ENCODE assay signal across 20 cellular contexts in the genomic region with DNA sequence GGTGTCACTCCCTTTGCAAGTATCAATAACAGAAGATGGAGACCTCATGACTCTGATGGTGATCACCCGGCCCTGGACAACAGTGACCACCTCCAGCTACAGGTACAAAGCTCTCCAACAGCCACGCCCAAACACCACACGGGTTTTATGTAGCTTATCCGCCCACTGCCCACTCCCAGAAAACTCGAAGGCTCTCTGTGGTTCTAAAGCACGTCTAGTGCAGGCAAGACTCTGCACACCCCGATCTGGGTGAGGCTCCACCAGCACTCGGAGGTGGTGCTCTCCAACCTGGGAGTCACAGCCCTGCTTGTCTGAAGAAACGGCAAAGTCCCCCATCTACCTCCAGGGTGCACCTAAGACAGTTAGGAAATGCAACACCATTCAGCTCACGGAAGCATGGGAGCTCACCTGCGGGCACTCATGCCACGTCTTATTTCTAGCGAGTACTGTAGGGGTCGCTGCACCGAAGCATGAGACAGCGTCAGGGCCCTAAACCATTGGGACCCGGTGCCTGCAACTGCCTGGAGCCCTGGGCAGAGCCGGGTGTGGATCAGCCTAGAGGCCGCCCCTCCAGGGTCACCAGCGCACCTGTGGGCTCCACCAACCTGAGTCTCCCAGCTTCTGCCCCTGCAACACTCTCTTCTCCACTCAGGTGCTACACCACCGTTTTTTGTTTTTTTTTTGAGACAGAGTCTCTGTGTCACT. TPM values are rescaled to one million over a fixed set of nuclear protein-coding genes. Genes with fewer than 3 reads are reported as not detected.
DNase-seq lines count a peak whose midpoint lies in the region; ATAC-seq and TF ChIP-seq lines count a peak whose summit lies in the region.
"Had no signal": no experiment of that assay in that cellular context is flagged by ENCODE, and none has a peak within 500 bp of the region (broad histone marks: within the 10 kb centered on the region; RNA-seq: fewer than 3 reads in every experiment).

No MANE protein-coding gene starts in this region.

- no peak overlapping the region for H2BK120ac ChIP-seq in neuronal stem cell (ENCODE audit: low read depth, low read length)

- POLR2A ChIA-PET in Caco-2 (lab: Charles Lee) (no interaction called here), Panc1 (lab: Charles Lee) (no interaction called here)

- no peak overlapping the region for H2BK5ac ChIP-seq in neuronal stem cell (ENCODE audit: low read length)

- no TSS peak for BruUV-seq in Caco-2 (replicated peaks; lab: Mats Ljungman, UMichigan)
- BruUV-seq in Panc1 (replicated peaks; lab: Mats Ljungman, UMichigan): no TSS peak

- H3K36me3 ChIP-seq in Caco-2 (ENCODE audit: control insufficient read depth, insufficient read depth, low read length) (no peaks in the 10 kb centered on the region), Panc1 (ENCODE audit: control insufficient read depth, insufficient read depth, low read length) (no peaks in the 10 kb centered on the region), esophagus squamous epithelium (no peaks in the 10 kb centered on the region), neuronal stem cell (replicated peaks in 1 of 2; ENCODE audit: control insufficient read depth in 2 of 2, insufficient read depth in 2 of 2, low read length in 2 of 2) (no peaks in the 10 kb centered on the region)
- H3K36me3 ChIP-seq: MG63, SJCRH30 had no signal

- H3K23ac ChIP-seq in neuronal stem cell (ENCODE audit: low read depth, low read length, poor library complexity): no peak overlapping the region

- H3K9me3 Mint-ChIP-seq in Caco-2 (ENCODE audit: unreplicated experiment): peaks cover 20% of the 10 kb centered on the region

- DNase-seq in Caco-2 (peak in 1 of 2 experiments; percentile 19), Panc1 (ENCODE audit: low read depth, low spot score) (no peak), esophagus squamous epithelium (lab: John Stamatoyannopoulos, UW) (no peak), neuronal stem cell (ENCODE audit: low spot score) (no peak), 8988T (no peak), SHP77 (lab: John Stamatoyannopoulos, UW) (no peak), epidermal melanocyte (ENCODE audit: insufficient read length, low spot score) (no peak), KG1 (lab: John Stamatoyannopoulos, UW) (no peak)
- DNase-seq: DMS53, MG63, NCI-H1105 treated with DMSO at 0.1 percent for 48 hours, NCI-H146, NCI-H1930, NCI-H2107, NCI-H446 treated with DMSO at 0.1 percent for 48 hours, NCI-H526 treated with DMSO at 0.1 percent for 48 hours, SJCRH30 had no signal

- TF ChIP-seq CTCF in Caco-2 (IDR thresholded peaks at IDR 0.05; ENCODE audit: insufficient read depth in 1 of 2, low read depth in 1 of 2, low read length in 1 of 2, severe bottlenecking in 1 of 2, unreplicated experiment in 1 of 2) (no peak), Panc1 (IDR thresholded peaks at IDR 0.05) (no peak), esophagus squamous epithelium (IDR thresholded peaks at IDR 0.05) (no peak)

- peak overlapping the region; percentile 77; the same call in 1 of the 2 replicates for H3K27ac ChIP-seq in Panc1 (ENCODE audit: low read length)
- peak overlapping the region in 3 of 4 donors; percentile 77 to 85 (median 82) for H3K27ac ChIP-seq in esophagus squamous epithelium
- no peak overlapping the region for H3K27ac ChIP-seq in neuronal stem cell (replicated peaks; ENCODE audit: low read length)
- H3K27ac ChIP-seq: SJCRH30 had no signal

- no peak overlapping the region for H4K8ac ChIP-seq in neuronal stem cell (ENCODE audit: low read depth, low read length)

- CTCF ChIA-PET in Caco-2 (lab: Charles Lee) (no interaction called here), Panc1 (lab: Charles Lee) (interaction anchor here (1.8 kb wide), 1 partner anchor 58 kb away, joined by 7 read pairs; the partner anchor contains the start of gene ZNF354A)

- H3K14ac ChIP-seq in neuronal stem cell (ENCODE audit: low read length): peak overlapping the region; percentile 28

- no peaks in the 10 kb centered on the region for H3K79me1 ChIP-seq in neuronal stem cell (ENCODE audit: low read depth, low read length)

- H3K4me2 ChIP-seq in neuronal stem cell (ENCODE audit: insufficient read depth, low read length, poor library complexity, severe bottlenecking): no peak overlapping the region

- in situ Hi-C loops in Panc1 (cut with HindIII; ENCODE audit: low pct_unique_long_range_greater_than_20kb, low sequenced_read_pairs): no loop called here

- H3K27me3 ChIP-seq in Caco-2 (replicated peaks; ENCODE audit: control insufficient read depth, insufficient read depth, low read length) (no peaks in the 10 kb centered on the region), Panc1 (ENCODE audit: control insufficient read depth, insufficient read depth, low read length) (no peaks in the 10 kb centered on the region), esophagus squamous epithelium (no peaks in the 10 kb centered on the region), neuronal stem cell (ENCODE audit: control insufficient read depth in 3 of 3, insufficient read depth in 3 of 3, low read depth in 1 of 3, low read length in 3 of 3) (no peaks in the 10 kb centered on the region)
- H3K27me3 ChIP-seq: MG63, SJCRH30 had no signal

- H3K9me3 ChIP-seq in Caco-2 (no peaks in the 10 kb centered on the region; the same call in 1 of the 2 replicates), Panc1 (ENCODE audit: control insufficient read depth, insufficient read depth, low read depth, low read length) (no peaks in the 10 kb centered on the region), esophagus squamous epithelium (no peaks in the 10 kb centered on the region), neuronal stem cell (replicated peaks in 1 of 2; ENCODE audit: control insufficient read depth in 2 of 2, insufficient read depth in 1 of 2, low read depth in 1 of 2, low read length in 2 of 2) (peaks cover 0 to 32% of the 10 kb centered on the region in 2 donors)
- H3K9me3 ChIP-seq: MG63, SJCRH30 had no signal

- TF ChIP-seq POLR2A in esophagus squamous epithelium (IDR thresholded peaks at IDR 0.05): no peak

- H4K91ac ChIP-seq in neuronal stem cell (ENCODE audit: low read depth, low read length, poor library complexity): no peak overlapping the region

- no peak overlapping the region for H3K4me3 Mint-ChIP-seq in Caco-2 (ENCODE audit: unreplicated experiment)

- H3K4me3 ChIP-seq in Caco-2 (ENCODE audit: low read depth, low read length) (no peak overlapping the region), Panc1 (ENCODE audit: low read depth in 2 of 2, low read length in 2 of 2) (no peak overlapping the region), esophagus squamous epithelium (no peak overlapping the region), neuronal stem cell (ENCODE audit: low read length in 2 of 2) (no peak overlapping the region)
- H3K4me3 ChIP-seq: K562, MG63, SJCRH30 had no signal

- no peak for ATAC-seq in Panc1
- ATAC-seq: HepG2, K562, SK-N-SH treated with all-trans-retinoic acid at 6 μM for 48 hours had no signal

- no peaks in the 10 kb centered on the region for H3K27me3 Mint-ChIP-seq in Caco-2 (ENCODE audit: insufficient read depth, unreplicated experiment)

- no peak overlapping the region for H2BK12ac ChIP-seq in neuronal stem cell (ENCODE audit: low read length)

- H3K4ac ChIP-seq in neuronal stem cell (ENCODE audit: low read length): no peak overlapping the region

- no peak overlapping the region for H2AFZ ChIP-seq in neuronal stem cell (ENCODE audit: low read length)

- H2AK5ac ChIP-seq in neuronal stem cell (ENCODE audit: low read depth, low read length): no peak overlapping the region

- H3K18ac ChIP-seq in neuronal stem cell (ENCODE audit: low read length): no peak overlapping the region

- H3K27ac Mint-ChIP-seq in Caco-2 (ENCODE audit: unreplicated experiment): peak overlapping the region; percentile 21

- 78 to 85% methylated on average over 10 to 13 of the region's 21 CpGs for WGBS in esophagus squamous epithelium, 2 donors
- no CpG with 5 or more reads among the region's 21 CpGs for WGBS in neuronal stem cell (ENCODE audit: extremely low coverage in 2 of 2, insufficient read length in 2 of 2, insufficient replicate concordance in 1 of 2), 2 donors

- no peak overlapping the region for H2BK15ac ChIP-seq in neuronal stem cell (ENCODE audit: low read length)

- H3K9ac ChIP-seq in neuronal stem cell (ENCODE audit: low read depth, low read length, poor library complexity): no peak overlapping the region

- intact Hi-C loops in Caco-2 (cut with micrococcal nuclease; ENCODE audit: unreplicated experiment) (no loop called here), Panc1 (cut with micrococcal nuclease; ENCODE audit: unreplicated experiment) (no loop called here), esophagus squamous epithelium (cut with DNase I) (no loop called here)

- H3K4me1 Mint-ChIP-seq in Caco-2 (ENCODE audit: low read depth, unreplicated experiment): no peaks in the 10 kb centered on the region

- no peaks in the 10 kb centered on the region for H3K36me3 Mint-ChIP-seq in Caco-2 (ENCODE audit: insufficient read depth, unreplicated experiment)

- peaks cover 19% of the 10 kb centered on the region for H3K4me1 ChIP-seq in Caco-2
- peaks cover 28% of the 10 kb centered on the region for H3K4me1 ChIP-seq in Panc1 (ENCODE audit: control insufficient read depth, insufficient read depth, low read length)
- H3K4me1 ChIP-seq in esophagus squamous epithelium: peaks cover 4 to 58% (median 23%) of the 10 kb centered on the region in 3 donors
- H3K4me1 ChIP-seq in neuronal stem cell (ENCODE audit: control insufficient read depth in 2 of 2, insufficient read depth in 1 of 2, low read depth in 1 of 2, low read length in 2 of 2): no peaks in the 10 kb centered on the region
- H3K4me1 ChIP-seq: SJCRH30 had no signal

RNA-seq across cellular contexts. Expression of gene ZNF354A, which starts 58.1 kb away (rescaled TPM):
- total RNA-seq in Caco-2 (2022) (10.5 and 11.8 TPM in 2 replicates), Panc1 (2021; ENCODE audit: unreplicated experiment) (31.7 TPM), esophagus squamous epithelium (10 to 100 TPM in 1 of 4 donors, 1 to 10 TPM in 3; 7.8 to 12.0 (median 8.5) TPM)
- 12.7 TPM for polyA plus RNA-seq in Panc1 (2012; ENCODE audit: insufficient read length)
- 19.3 TPM for polyA plus RNA-seq in neuronal stem cell (2013, experiment 1 of 2)
- polyA plus RNA-seq in neuronal stem cell (2013, experiment 2 of 2): 19.3 TPM
